22 cellular contexts compared by ENCODE assay signal in the genomic region with DNA sequence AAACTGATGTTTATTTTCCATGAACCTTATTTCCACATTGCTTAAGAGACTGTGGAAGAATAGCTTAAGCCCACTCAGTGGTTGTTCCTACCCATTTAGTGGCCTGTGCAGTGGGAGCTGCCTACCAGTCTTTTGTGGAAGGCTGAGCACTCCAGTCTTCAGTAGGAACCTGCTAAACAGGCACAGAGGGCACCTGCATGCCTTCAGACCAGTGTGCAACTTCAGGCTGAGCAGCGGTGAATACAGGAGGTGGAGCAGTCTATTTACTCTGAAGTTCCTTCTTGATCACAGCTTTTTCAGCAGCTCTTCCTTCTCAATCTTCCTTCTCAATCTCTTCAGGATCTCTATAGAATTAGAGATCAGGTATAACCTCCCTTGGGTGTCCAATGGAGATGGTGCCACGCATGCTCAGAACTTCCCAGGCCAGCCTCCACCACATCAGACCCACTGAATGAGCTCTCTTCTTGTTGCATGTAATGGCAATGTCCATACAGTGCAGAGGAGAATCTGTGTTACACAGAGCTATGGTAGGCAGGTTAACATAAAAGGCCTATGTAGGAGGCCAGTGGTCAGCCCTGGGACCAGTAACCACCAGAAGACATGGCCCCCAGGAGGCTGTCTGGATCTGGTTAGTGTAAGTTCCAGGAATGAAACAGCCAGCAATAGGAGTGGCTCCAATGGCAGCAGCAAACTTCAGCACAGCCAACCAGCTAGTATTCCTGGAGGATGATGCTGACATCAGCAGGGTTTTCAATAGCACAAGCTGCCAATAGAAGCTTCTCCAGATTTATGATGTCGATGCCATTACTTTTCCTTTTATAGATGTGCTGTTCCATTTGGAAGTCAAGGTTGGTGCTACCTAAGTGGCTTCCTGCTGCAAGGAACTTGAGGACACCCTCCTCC.
"Had no signal": no experiment of that assay in that cellular context is flagged by ENCODE, and none has a peak within 500 bp of the region (broad histone marks: within the 10 kb centered on the region; RNA-seq: fewer than 3 reads in every experiment).

No MANE protein-coding gene starts in this region.

- DNase-seq: activated CD4-positive, alpha-beta T cell treated with anti-CD3 and anti-CD28 coated beads for 48 hours; activated CD4-positive, alpha-beta T cell treated with anti-CD3 and anti-CD28 coated beads, Interleukin-2, amount 50 U/mL, for 48 hours; activated CD8-positive, alpha-beta memory T cell treated with anti-CD3 and anti-CD28 coated beads for 24 hours; activated effector memory CD4-positive, alpha-beta T cell treated with anti-CD3 and anti-CD28 coated beads, Interleukin-2, amount 50 U/mL, for 16 hours; activated naive CD4-positive, alpha-beta T cell treated with Interleukin-2 at 50 U/mL for 16 hours; activated T-cell treated with anti-CD3 and anti-CD28 coated beads, Interleukin-2, amount 50 U/mL, for 4 hours; amygdala; KG1; NCI-H1092 treated with DMSO at 0.1 percent for 48 hours; NCI-H1417 treated with DMSO at 0.1 percent for 48 hours; NCI-H1694; NCI-H2029; NCI-H345; NCI-H510A; NCI-H526 treated with DMSO at 0.1 percent for 48 hours; NCI-H82; SHP77 had no signal

- H3K4me1 Mint-ChIP-seq: brain had no signal

- H3K27me3 ChIP-seq: SJSA1 had no signal

- H3K27ac ChIP-seq: SJSA1 had no signal

- H3K4me3 Mint-ChIP-seq: activated naive CD8-positive, alpha-beta T cell; activated T-cell treated with anti-CD3 and anti-CD28 coated beads, Interleukin-2, amount 50 U/mL, for 4 hours; brain; T-helper 1 cell treated with Interleukin-12 subunit alpha and Interleukin-12 subunit beta and Interleukin-4 antibody, amounts not matched to agents 30 μg/mL and 1 μg/mL, for 36 hours had no signal

- H3K4me1 ChIP-seq: SJSA1 had no signal

- ATAC-seq: activated CD4-positive, CD25-positive, alpha-beta regulatory T cell treated with anti-CD3 and anti-CD28 coated beads, Interleukin-2, amount 50 U/mL, for 24 hours; activated T-cell treated with anti-CD3 and anti-CD28 coated beads, Interleukin-2, amount 50 U/mL, for 4 hours had no signal

- H3K27me3 Mint-ChIP-seq: activated naive CD8-positive, alpha-beta T cell had no signal

- H3K4me3 ChIP-seq: SJSA1 had no signal

- H3K36me3 ChIP-seq: SJSA1 had no signal

- H3K27ac Mint-ChIP-seq: activated naive CD8-positive, alpha-beta T cell; brain; T-helper 1 cell treated with Interleukin-12 subunit alpha and Interleukin-12 subunit beta and Interleukin-4 antibody, amounts not matched to agents 30 μg/mL and 1 μg/mL, for 36 hours had no signal
